15 cellular contexts compared by ENCODE assay signal in genomic region chr20:5715068-5715841, GRCh38. TPM values are rescaled to one million over a fixed set of nuclear protein-coding genes. Genes with fewer than 3 reads are reported as not detected.
A peak's percentile ranks its signal among the peaks of the same experiment; 100 is the strongest.
DNase-seq lines count a peak whose midpoint lies in the region; ATAC-seq, FAIRE-seq and TF ChIP-seq lines count a peak whose summit lies in the region.
"Had no signal": no experiment of that assay in that cellular context is flagged by ENCODE, and none has a peak within 500 bp of the region (broad histone marks: within the 10 kb centered on the region; RNA-seq: fewer than 3 reads in every experiment).

No MANE protein-coding gene starts in this region.

- H3K27me3 Mint-ChIP-seq in T-cell = no peaks in the 10 kb centered on the region
- no peaks in the 10 kb centered on the region for H3K27me3 Mint-ChIP-seq in stimulated activated naive CD8-positive, alpha-beta T cell treated with anti-CD3 and anti-CD28 coated beads, Interleukin-15, Interleukin-2, amounts not matched to agents 100 ng/mL and 50 ng/mL, for 24 hours

- TF ChIP-seq RAD21 in K562 (CRISPR knock-in tag; conservative IDR thresholded peaks at IDR 0.05 in 1 of 2, IDR thresholded peaks at IDR 0.05 in 1 of 2) = no peak

- in situ Hi-C loops in K562 (cut with MboI) = no loop called here

- no TSS peak for BruUV-seq in K562 (replicated peaks; lab: Mats Ljungman, UMichigan)

- no peaks in the 10 kb centered on the region for H4K20me1 ChIP-seq in K562 (replicated peaks; ENCODE audit: control insufficient read depth, insufficient read depth, low read length)

- H3K4me2 ChIP-seq in K562 (ENCODE audit: insufficient read depth, low read length) = no peak overlapping the region

- intact Hi-C loops in right cardiac atrium (cut with DNase I) (no loop called here), left cardiac atrium (cut with DNase I) (no loop called here), K562 (cut with micrococcal nuclease) (no loop called here)

- DNase-seq in right cardiac atrium (no peak), left cardiac atrium (no peak), T-cell (peak in 3 of 34 experiments; percentile 11 to 26 (median 25)), K562 (ENCODE audit: extremely low read depth in 1 of 4, low spot score in 3 of 4) (no peak), substantia nigra (lab: John Stamatoyannopoulos, UW) (no peak), GM19240 (ENCODE audit: insufficient read length, low spot score) (no peak)
- DNase-seq: EL, NCI-H2081 treated with DMSO at 0.1 percent for 48 hours, NCI-H82, ovary, trophoblast cell had no signal

- no peaks in the 10 kb centered on the region for H3K79me2 ChIP-seq in K562 (ENCODE audit: control insufficient read depth, insufficient read depth, low read length)

- no peak for TF ChIP-seq POLR2A in K562 (conservative IDR thresholded peaks at IDR 0.05)

- TF ChIP-seq EP300 in K562 (IDR thresholded peaks at IDR 0.05; ENCODE audit: low read length) = no peak

- H2AFZ ChIP-seq in K562 (ENCODE audit: low read depth, low read length) = no peak overlapping the region

- H3K27me3 ChIP-seq in right cardiac atrium (ENCODE audit: control insufficient read depth, insufficient read depth) = no peaks in the 10 kb centered on the region
- H3K27me3 ChIP-seq in K562 (ENCODE audit: control insufficient read depth in 2 of 2, insufficient read depth in 2 of 2, low read length in 2 of 2) = no peaks in the 10 kb centered on the region
- H3K27me3 ChIP-seq: ovary had no signal

- H3K36me3 Mint-ChIP-seq in T-cell = no peaks in the 10 kb centered on the region
- H3K36me3 Mint-ChIP-seq in stimulated activated naive CD8-positive, alpha-beta T cell treated with anti-CD3 and anti-CD28 coated beads, Interleukin-15, Interleukin-2, amounts not matched to agents 100 ng/mL and 50 ng/mL, for 24 hours (ENCODE audit: low read depth) = no peaks in the 10 kb centered on the region

- H3K9me3 Mint-ChIP-seq in T-cell = peaks cover 0 to 4% (median 0%) of the 10 kb centered on the region in 3 donors
- peaks cover 4% of the 10 kb centered on the region for H3K9me3 Mint-ChIP-seq in stimulated activated naive CD8-positive, alpha-beta T cell treated with anti-CD3 and anti-CD28 coated beads, Interleukin-15, Interleukin-2, amounts not matched to agents 100 ng/mL and 50 ng/mL, for 24 hours

- ATAC-seq in right cardiac atrium = no peak
- ATAC-seq in left cardiac atrium = no peak
- ATAC-seq in T-cell (replicated peaks in 1 of 4) = peak in 1 of 4 experiments; percentile 4
- ATAC-seq in K562 = no peak
- no peak for ATAC-seq in HG02981 (IDR thresholded peaks at IDR 0.05; ENCODE audit: unreplicated experiment)

- CTCF ChIA-PET in T-cell (lab: Charles Lee) (interaction anchor here in 1 of 2 donors (0.9 to 1.6 kb wide), 11 partner anchors 8 to 187 kb away, joined by 3 to 11 read pairs (median 5); partner anchors contain the start of gene SHLD1), K562 (lab: Yijun Ruan, JAX; ENCODE audit: low intra/inter-chr PET ratio) (no interaction called here)

- peak overlapping the region; percentile 92 to 99 for H3K27ac Mint-ChIP-seq in T-cell
- H3K27ac Mint-ChIP-seq in stimulated activated naive CD8-positive, alpha-beta T cell treated with anti-CD3 and anti-CD28 coated beads, Interleukin-15, Interleukin-2, amounts not matched to agents 100 ng/mL and 50 ng/mL, for 24 hours = peak overlapping the region; percentile 39
- H3K27ac Mint-ChIP-seq: B cell had no signal

- TF ChIP-seq CTCF in K562 (IDR thresholded peaks at IDR 0.05 in 2 of 3, conservative IDR thresholded peaks at IDR 0.05 in 1 of 3; ENCODE audit: insufficient read depth in 2 of 3, low read depth in 1 of 3, low read length in 3 of 3) = no peak

- H3K27ac ChIP-seq in right cardiac atrium (ENCODE audit: low read length) = peak overlapping the region; percentile 57
- H3K27ac ChIP-seq in K562 (ENCODE audit: extremely low read depth, low read depth, low read length) = no peak overlapping the region
- H3K27ac ChIP-seq in substantia nigra (ENCODE audit: low read depth, low read length, poor library complexity, severe bottlenecking) = no peak overlapping the region
- H3K27ac ChIP-seq: ovary had no signal

- POLR2A ChIA-PET in T-cell (lab: Charles Lee) (interaction anchor here (0.6 to 1.8 kb wide), 15 partner anchors 22 to 901 kb away, joined by 3 to 14 read pairs (median 4); partner anchors contain the start of gene SHLD1 (in 1 of the 2)), K562 (lab: Yijun Ruan, JAX) (interaction anchor here (1.3 kb wide), 1 partner anchor 10 kb away, joined by 4 read pairs; no protein-coding TSS in a partner anchor)

- H3K4me3 Mint-ChIP-seq in T-cell = peak overlapping the region in 2 of 3 donors; percentile 35 to 73
- H3K4me3 Mint-ChIP-seq in stimulated activated naive CD8-positive, alpha-beta T cell treated with anti-CD3 and anti-CD28 coated beads, Interleukin-15, Interleukin-2, amounts not matched to agents 100 ng/mL and 50 ng/mL, for 24 hours = no peak overlapping the region

- FAIRE-seq in K562 (lab: Jason Lieb, UNC) = no peak
- FAIRE-seq: GM12878 had no signal

- H3K9ac ChIP-seq in K562 (ENCODE audit: insufficient read depth in 1 of 2, low read depth in 2 of 2, low read length in 2 of 2) = no peak overlapping the region

- no peaks in the 10 kb centered on the region for H3K36me3 ChIP-seq in K562 (ENCODE audit: control insufficient read depth, insufficient read depth, low read length)
- H3K36me3 ChIP-seq: ovary had no signal

- peaks cover 57 to 59% (median 58%) of the 10 kb centered on the region in 3 donors for H3K4me1 Mint-ChIP-seq in T-cell
- H3K4me1 Mint-ChIP-seq in stimulated activated naive CD8-positive, alpha-beta T cell treated with anti-CD3 and anti-CD28 coated beads, Interleukin-15, Interleukin-2, amounts not matched to agents 100 ng/mL and 50 ng/mL, for 24 hours (ENCODE audit: low read depth) = peaks cover 48% of the 10 kb centered on the region

- no peaks in the 10 kb centered on the region for H3K9me1 ChIP-seq in K562 (ENCODE audit: control insufficient read depth, insufficient read depth, low read length)

- H3K4me1 ChIP-seq in right cardiac atrium (ENCODE audit: control insufficient read depth, insufficient read depth, low read length) (peaks cover 13% of the 10 kb centered on the region), K562 (replicated peaks in 1 of 2; ENCODE audit: control insufficient read depth in 2 of 2, insufficient read depth in 2 of 2, low read length in 2 of 2) (peaks cover 0 to 25% of the 10 kb centered on the region in 2 experiments; a peak in 4 of 5 replicates)

- H3K9me3 ChIP-seq in right cardiac atrium (ENCODE audit: control insufficient read depth, low read length) (peaks cover 2% of the 10 kb centered on the region), K562 (replicated peaks; ENCODE audit: control insufficient read depth, insufficient read depth, low read depth, low read length) (no peaks in the 10 kb centered on the region)
- H3K9me3 ChIP-seq: ovary had no signal

- 77% methylated on average over 5 of the region's 5 CpGs for WGBS in right cardiac atrium
- WGBS in K562 (ENCODE audit: insufficient coverage, low coverage, missing lambda C conversion rate) = 49% methylated on average over 4 of the region's 5 CpGs

- H3K4me3 ChIP-seq in right cardiac atrium (ENCODE audit: low read length) = no peak overlapping the region
- H3K4me3 ChIP-seq in K562 = no peak overlapping the region
- H3K4me3 ChIP-seq: GM12878, ovary had no signal

TF ChIP-seq in K562, 482 proteins besides CTCF, POLR2A, EP300 and RAD21:
- TF ChIP-seq CBFA2T3 (IDR thresholded peaks at IDR 0.05) = peak; percentile 34; the same call in 1 of the 2 replicates
- no peak for TF ChIP-seq HDAC1 (IDR thresholded peaks at IDR 0.05)
- TF ChIP-seq MAX (CRISPR knock-in tag; IDR thresholded peaks at IDR 0.05) = 0 out of 2 replicates have a peak, but pooled peaks have one; percentile 33
- 0 out of 2 replicates have a peak, but pooled peaks have one; percentile 8 for TF ChIP-seq CBFA2T2 (conservative IDR thresholded peaks at IDR 0.05)

RNA-seq across cellular contexts. Expression of gene SHLD1, which starts 34.9 kb away (rescaled TPM):
- total RNA-seq in right cardiac atrium (10 to 100 TPM in 3 of 4 donors, 1 to 10 TPM in 1; 8.4 to 13.6 (median 11.9) TPM), left cardiac atrium (1 to 10 TPM; 8.9 to 9.3 TPM), T-cell (10 to 100 TPM; 10.0 to 15.8 (median 14.2) TPM), K562 (2014; rRNA removed) (3.7 and 3.8 TPM in 2 replicates), K562 (2014; rRNA removed; fragmentation: Illumina TruSeq; extraction: Trizol) (6.9 and 7.9 TPM in 2 replicates), K562 (2015; rRNA removed; fragmentation: Illumina TruSeq; extraction: Trizol) (7.4 and 8.2 TPM in 2 replicates), K562 (2021) (5.9 and 7.3 TPM in 2 replicates)
- polyA plus RNA-seq in right cardiac atrium (13.7 TPM), K562 (2011; rRNA removed) (12.1 and 13.9 TPM in 2 replicates), K562 (2014; fragmentation: Illumina TruSeq; extraction: Trizol) (6.2 and 7.6 TPM in 2 replicates), K562 (2014; fragmentation: Nextera tagmentation; extraction: Ambion mirVana) (10 to 100 TPM; 20.7 to 21.6 TPM), K562 (2014; rRNA removed) (7.3 and 8.4 TPM in 2 replicates)
- 5.6 and 11.8 TPM in 2 replicates for total RNA-seq in K562 (2011; cell fraction: chromatin; rRNA removed; ENCODE audit: low replicate concordance)
- total RNA-seq in K562 (2011; cell fraction: nucleolus; rRNA removed) = 4.9 and 9.7 TPM in 2 replicates
- total RNA-seq in K562 (2011; cell fraction: nucleoplasm; rRNA removed) = 9.7 and 12.2 TPM in 2 replicates
- polyA plus RNA-seq in K562 (2011; cell fraction: cytosol; rRNA removed) = 8.1 and 13.8 TPM in 2 replicates
- 3.7 and 7.9 TPM in 2 replicates for polyA plus RNA-seq in K562 (2011; cell fraction: nucleus; rRNA removed)
- polyA plus RNA-seq in K562 (2012) = 8.9 and 9.1 TPM in 2 replicates
- 4.9 and 5.3 TPM in 2 replicates for polyA minus RNA-seq in K562 (2011; rRNA and poly(A)+ RNA removed)
- polyA minus RNA-seq in K562 (2011; cell fraction: cytosol; rRNA and poly(A)+ RNA removed) = 1.2 and 1.5 TPM in 2 replicates
- polyA minus RNA-seq in K562 (2011; cell fraction: nucleus; rRNA and poly(A)+ RNA removed) = 3.6 and 8.0 TPM in 2 replicates
